In the genomic region with DNA sequence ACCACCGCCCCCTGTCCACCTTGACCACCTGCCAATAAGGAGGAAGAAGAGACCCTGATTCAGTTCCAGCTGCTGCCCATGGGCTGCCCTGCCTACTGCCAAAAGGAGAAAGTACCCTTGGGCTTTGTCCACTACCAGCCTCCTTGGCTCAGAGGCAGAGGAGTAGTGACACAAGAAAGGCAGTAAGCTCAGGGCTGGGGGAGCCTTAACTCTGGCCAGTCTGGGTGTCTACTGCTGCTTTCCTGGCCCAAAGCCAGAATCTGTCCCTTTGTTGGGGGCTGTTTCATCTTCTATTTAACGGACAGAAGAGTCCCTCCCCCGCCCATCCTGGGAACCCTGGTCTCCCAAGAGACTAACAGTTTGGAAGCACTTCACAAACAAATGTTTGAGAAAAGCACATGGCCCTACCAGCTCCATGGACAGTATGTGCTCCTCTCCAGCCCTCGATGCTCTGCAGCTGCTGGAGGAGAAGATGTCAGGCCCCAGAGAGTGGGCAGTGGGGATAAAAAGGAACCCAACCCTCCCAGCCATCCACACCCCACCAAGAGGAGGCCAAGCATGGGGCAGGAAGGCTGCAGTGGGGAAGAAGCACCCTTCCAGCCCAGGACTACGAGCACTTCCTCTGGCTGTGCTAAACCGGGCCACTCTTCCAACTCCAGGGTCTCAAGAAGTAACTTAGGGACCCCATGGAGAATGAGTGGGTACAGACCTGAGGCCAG, we compare ENCODE assay signal across 8 cellular contexts. TPM values are rescaled to one million over a fixed set of nuclear protein-coding genes. Genes with fewer than 3 reads are reported as not detected.
DNase-seq lines count a peak whose midpoint lies in the region; ATAC-seq and TF ChIP-seq lines count a peak whose summit lies in the region.

No MANE protein-coding gene starts in this region.

- H3K9me3 ChIP-seq in MG63 (no peaks in the 10 kb centered on the region), neural cell (ENCODE audit: low read length) (no peaks in the 10 kb centered on the region)

- peaks cover 6% of the 10 kb centered on the region for H3F3A ChIP-seq in neural cell (ENCODE audit: insufficient read depth, low read length, poor library complexity, severe bottlenecking)

- intact Hi-C loops in dendritic cell treated with granulocyte-macrophage colony-stimulating factor and Interleukin-4, amounts not matched to agents 40 ng/mL and 50 ng/mL, for 4 days (cut with micrococcal nuclease), result loop anchor here (2.0 kb wide), 1 partner anchor 17 kb away; a partner anchor contains a TSS

- H3K4me2 ChIP-seq in neural cell (ENCODE audit: low read length), result peak overlapping the region; percentile 95

- DNase-seq in CD1c-positive myeloid dendritic cell (ENCODE audit: extremely low spot score), result peak; percentile 17
- DNase-seq in MG63, result no peak
- DNase-seq in NCI-H345 (lab: John Stamatoyannopoulos, UW), result no peak
- DNase-seq in cerebellar nuclear complex (lab: John Stamatoyannopoulos, UW), result no peak

- no peaks in the 10 kb centered on the region for H3K9me2 ChIP-seq in neural cell (ENCODE audit: insufficient read depth, low read length)

- H3K4me3 ChIP-seq in MG63 (peak overlapping the region; percentile 74), neural cell (ENCODE audit: low read length) (peak overlapping the region; percentile 78)

- H3K79me2 ChIP-seq in neural cell (replicated peaks; ENCODE audit: insufficient read depth, low read length), result peaks cover 17% of the 10 kb centered on the region

- peak overlapping the region; percentile 92 for H3K4me3 Mint-ChIP-seq in dendritic cell treated with granulocyte-macrophage colony-stimulating factor and Interleukin-4, amounts not matched to agents 40 ng/mL and 50 ng/mL, for 4 days

- H4K20me1 ChIP-seq in neural cell (ENCODE audit: insufficient read depth), result no peaks in the 10 kb centered on the region

- no peak for TF ChIP-seq CTCF in neural cell (IDR thresholded peaks at IDR 0.05; ENCODE audit: poor library complexity, severe bottlenecking)

- peaks cover 85% of the 10 kb centered on the region for H3K36me3 Mint-ChIP-seq in dendritic cell treated with granulocyte-macrophage colony-stimulating factor and Interleukin-4, amounts not matched to agents 40 ng/mL and 50 ng/mL, for 4 days (ENCODE audit: low read depth)

- H2AFZ ChIP-seq in neural cell (ENCODE audit: low read depth, low read length), result no peak overlapping the region

- no peaks in the 10 kb centered on the region for H3K9me3 Mint-ChIP-seq in dendritic cell treated with granulocyte-macrophage colony-stimulating factor and Interleukin-4, amounts not matched to agents 40 ng/mL and 50 ng/mL, for 4 days

- H3K27ac Mint-ChIP-seq in dendritic cell treated with granulocyte-macrophage colony-stimulating factor and Interleukin-4, amounts not matched to agents 40 ng/mL and 50 ng/mL, for 4 days, result peak overlapping the region; percentile 93

- H3K9ac ChIP-seq in neural cell (ENCODE audit: low read length), result peak overlapping the region; percentile 93

- peaks cover 57% of the 10 kb centered on the region for H3K36me3 ChIP-seq in MG63
- H3K36me3 ChIP-seq in neural cell (ENCODE audit: insufficient read depth, low read length), result no peaks in the 10 kb centered on the region

- H3K27me3 ChIP-seq in MG63, result no peaks in the 10 kb centered on the region
- no peaks in the 10 kb centered on the region for H3K27me3 ChIP-seq in neural cell (ENCODE audit: insufficient read depth, low read depth, low read length)

- ATAC-seq in HG03442 (IDR thresholded peaks at IDR 0.05; ENCODE audit: unreplicated experiment) (no peak), GM19467 (IDR thresholded peaks at IDR 0.05; ENCODE audit: unreplicated experiment) (no peak)

- peaks cover 23% of the 10 kb centered on the region for H3K27me3 Mint-ChIP-seq in dendritic cell treated with granulocyte-macrophage colony-stimulating factor and Interleukin-4, amounts not matched to agents 40 ng/mL and 50 ng/mL, for 4 days

- TF ChIP-seq EP300 in neural cell (conservative IDR thresholded peaks at IDR 0.05; ENCODE audit: poor library complexity, severe bottlenecking), result no peak

- no peak overlapping the region for H3K27ac ChIP-seq in neural cell (ENCODE audit: low read length)

- no peak for TF ChIP-seq RAD21 in neural cell (conservative IDR thresholded peaks at IDR 0.05)

- peaks cover 56% of the 10 kb centered on the region for H3K4me1 Mint-ChIP-seq in dendritic cell treated with granulocyte-macrophage colony-stimulating factor and Interleukin-4, amounts not matched to agents 40 ng/mL and 50 ng/mL, for 4 days (ENCODE audit: low read depth)

TF ChIP-seq in neural cell, 6 proteins besides CTCF, POLR2A, EP300 and RAD21:
- TF ChIP-seq, protein P1, sequence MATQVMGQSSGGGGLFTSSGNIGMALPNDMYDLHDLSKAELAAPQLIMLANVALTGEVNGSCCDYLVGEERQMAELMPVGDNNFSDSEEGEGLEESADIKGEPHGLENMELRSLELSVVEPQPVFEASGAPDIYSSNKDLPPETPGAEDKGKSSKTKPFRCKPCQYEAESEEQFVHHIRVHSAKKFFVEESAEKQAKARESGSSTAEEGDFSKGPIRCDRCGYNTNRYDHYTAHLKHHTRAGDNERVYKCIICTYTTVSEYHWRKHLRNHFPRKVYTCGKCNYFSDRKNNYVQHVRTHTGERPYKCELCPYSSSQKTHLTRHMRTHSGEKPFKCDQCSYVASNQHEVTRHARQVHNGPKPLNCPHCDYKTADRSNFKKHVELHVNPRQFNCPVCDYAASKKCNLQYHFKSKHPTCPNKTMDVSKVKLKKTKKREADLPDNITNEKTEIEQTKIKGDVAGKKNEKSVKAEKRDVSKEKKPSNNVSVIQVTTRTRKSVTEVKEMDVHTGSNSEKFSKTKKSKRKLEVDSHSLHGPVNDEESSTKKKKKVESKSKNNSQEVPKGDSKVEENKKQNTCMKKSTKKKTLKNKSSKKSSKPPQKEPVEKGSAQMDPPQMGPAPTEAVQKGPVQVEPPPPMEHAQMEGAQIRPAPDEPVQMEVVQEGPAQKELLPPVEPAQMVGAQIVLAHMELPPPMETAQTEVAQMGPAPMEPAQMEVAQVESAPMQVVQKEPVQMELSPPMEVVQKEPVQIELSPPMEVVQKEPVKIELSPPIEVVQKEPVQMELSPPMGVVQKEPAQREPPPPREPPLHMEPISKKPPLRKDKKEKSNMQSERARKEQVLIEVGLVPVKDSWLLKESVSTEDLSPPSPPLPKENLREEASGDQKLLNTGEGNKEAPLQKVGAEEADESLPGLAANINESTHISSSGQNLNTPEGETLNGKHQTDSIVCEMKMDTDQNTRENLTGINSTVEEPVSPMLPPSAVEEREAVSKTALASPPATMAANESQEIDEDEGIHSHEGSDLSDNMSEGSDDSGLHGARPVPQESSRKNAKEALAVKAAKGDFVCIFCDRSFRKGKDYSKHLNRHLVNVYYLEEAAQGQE (IDR thresholded peaks at IDR 0.05; ENCODE audit: borderline replicate concordance), result no peak
- TF ChIP-seq TAF1 (IDR thresholded peaks at IDR 0.05; ENCODE audit: low read depth) (no peak), SMC3 (conservative IDR thresholded peaks at IDR 0.05; ENCODE audit: poor library complexity) (no peak), MXI1 (conservative IDR thresholded peaks at IDR 0.05; ENCODE audit: poor library complexity, severe bottlenecking) (no peak), POLR2AphosphoS5 (IDR thresholded peaks at IDR 0.05) (no peak), EZH2 (IDR thresholded peaks at IDR 0.05; ENCODE audit: borderline replicate concordance, insufficient read depth, low read length, poor library complexity, severe bottlenecking) (no peak)

RNA-seq across cellular contexts. Expression of a gene that starts 1.3 kb away (rescaled TPM):
- 74.5 and 90.6 TPM in 2 replicates for total RNA-seq in MG63 (2014; rRNA removed; shearing (Covaris generic); ENCODE audit: low replicate concordance)
- polyA plus RNA-seq in neural cell, result 25.6 and 26.2 TPM in 2 replicates
- polyA minus RNA-seq in neural cell, result 34.7 and 43.3 TPM in 2 replicates

RNA-seq across cellular contexts. Expression of a gene that starts 1.4 kb away (rescaled TPM):
- 21.3 and 23.4 TPM in 2 replicates for total RNA-seq in MG63 (2014; rRNA removed; shearing (Covaris generic); ENCODE audit: low replicate concordance)
- polyA plus RNA-seq in neural cell, result 185 and 204 TPM in 2 replicates
- polyA minus RNA-seq in neural cell, result 45.5 and 49.7 TPM in 2 replicates

RNA-seq across cellular contexts. Expression of a gene that starts 9.4 kb away (rescaled TPM):
- total RNA-seq in MG63 (2014; rRNA removed; shearing (Covaris generic); ENCODE audit: low replicate concordance), result 15.5 and 31.7 TPM in 2 replicates
- polyA plus RNA-seq in neural cell, result 28.1 and 37.0 TPM in 2 replicates
- polyA minus RNA-seq in neural cell, result 8.0 and 8.2 TPM in 2 replicates

RNA-seq across cellular contexts. Expression of a gene that starts 17.1 kb away (rescaled TPM):
- 2.3 and 13.0 TPM in 2 replicates for total RNA-seq in MG63 (2014; rRNA removed; shearing (Covaris generic); ENCODE audit: low replicate concordance)
- polyA plus RNA-seq in neural cell, result 8.0 and 12.9 TPM in 2 replicates
- 5.1 and 5.8 TPM in 2 replicates for polyA minus RNA-seq in neural cell

RNA-seq across cellular contexts. Expression of a gene that starts 17.1 kb away (rescaled TPM):
- 14.4 and 26.0 TPM in 2 replicates for total RNA-seq in MG63 (2014; rRNA removed; shearing (Covaris generic); ENCODE audit: low replicate concordance)
- polyA plus RNA-seq in neural cell, result 64.9 and 96.5 TPM in 2 replicates
- polyA minus RNA-seq in neural cell, result 20.7 and 20.8 TPM in 2 replicates
